ENCODE assay signal across 15 cellular contexts in genomic region chr13:111791131-111791530, GRCh38.
A peak's percentile ranks its signal among the peaks of the same experiment; 100 is the strongest.
DNase-seq lines count a peak whose midpoint lies in the region; ATAC-seq, FAIRE-seq and TF ChIP-seq lines count a peak whose summit lies in the region.
"Had no signal": no experiment of that assay in that cellular context is flagged by ENCODE, and none has a peak within 500 bp of the region (broad histone marks: within the 10 kb centered on the region; RNA-seq: fewer than 3 reads in every experiment).

No MANE protein-coding gene starts in this region.

- ATAC-seq in HepG2 (no peak), right lobe of liver (no peak), HG03439 (IDR thresholded peaks at IDR 0.05; ENCODE audit: unreplicated experiment) (no peak), HG02623 (IDR thresholded peaks at IDR 0.05; ENCODE audit: unreplicated experiment) (no peak), sciatic nerve (no peak)
- ATAC-seq: GM23338 had no signal

- H3K4me2 ChIP-seq in HepG2 (ENCODE audit: low read depth, low read length), result no peak overlapping the region
- H3K4me2 ChIP-seq: GM23338 had no signal

- CTCF ChIA-PET in HepG2 (lab: Yijun Ruan, JAX; ENCODE audit: low intra/inter-chr PET ratio, low total read pairs), result no interaction called here

- H3K79me2 ChIP-seq in HepG2 (ENCODE audit: insufficient read depth, low read length), result no peaks in the 10 kb centered on the region

- no peak for TF ChIP-seq CTCF in HepG2 (CRISPR knock-in tag; IDR thresholded peaks at IDR 0.05)
- no peak for TF ChIP-seq CTCF in right lobe of liver (IDR thresholded peaks at IDR 0.05)
- no peak for TF ChIP-seq CTCF in coronary artery (IDR thresholded peaks at IDR 0.05)
- no peak for TF ChIP-seq CTCF in kidney (IDR thresholded peaks at IDR 0.05; ENCODE audit: borderline replicate concordance, extremely low read depth, insufficient read depth)
- no peak for TF ChIP-seq CTCF in breast epithelium (IDR thresholded peaks at IDR 0.05)

- DNase-seq in HepG2 (ENCODE audit: low spot score) (no peak), right lobe of liver (no peak), coronary artery (ENCODE audit: low spot score) (peak; percentile 21), kidney (peak; percentile 20), breast epithelium (ENCODE audit: low spot score in 2 of 2) (no peak), sciatic nerve (ENCODE audit: low spot score) (no peak)
- DNase-seq: ACHN; C1 segment of cervical spinal cord; Calu3; CD4-positive, alpha-beta T cell; DMS 273 treated with DMSO at 0.1 percent for 48 hours; H9 had no signal

- H2AFZ ChIP-seq in HepG2 (ENCODE audit: low read length), result no peak overlapping the region
- H2AFZ ChIP-seq: GM23338 had no signal

- FAIRE-seq in HepG2 (lab: Jason Lieb, UNC), result no peak
- no peak for FAIRE-seq in kidney (lab: Jason Lieb, UNC)

- H3K9me3 ChIP-seq in HepG2 (ENCODE audit: low read length) (no peaks in the 10 kb centered on the region), right lobe of liver (no peaks in the 10 kb centered on the region), kidney (ENCODE audit: control insufficient read depth in 1 of 2, low read length in 2 of 2) (no peaks in the 10 kb centered on the region), breast epithelium (no peaks in the 10 kb centered on the region)

- H3K4me1 ChIP-seq in HepG2 (ENCODE audit: insufficient read depth, low read length), result no peaks in the 10 kb centered on the region
- H3K4me1 ChIP-seq in right lobe of liver, result no peaks in the 10 kb centered on the region
- H3K4me1 ChIP-seq in kidney (ENCODE audit: control insufficient read depth in 1 of 2, insufficient read depth in 1 of 2, low read depth in 1 of 2, low read length in 2 of 2), result no peaks in the 10 kb centered on the region
- no peaks in the 10 kb centered on the region for H3K4me1 ChIP-seq in breast epithelium

- 28% methylated on average over 3 of the region's 3 CpGs for WGBS in HepG2 (ENCODE audit: low lambda C conversion rate)
- WGBS in right lobe of liver (ENCODE audit: insufficient coverage, low coverage, low lambda C conversion rate, missing lambda C conversion rate), result 80% methylated on average over 1 of the region's 3 CpGs

- in situ Hi-C loops in HepG2 (cut with HindIII; ENCODE audit: extremely low pct_ligation_motif_present, low pct_unique_long_range_greater_than_20kb), result no loop called here

- H3K27ac ChIP-seq in HepG2 (ENCODE audit: extremely low read length, insufficient read depth, low read length) (no peak overlapping the region), right lobe of liver (no peak overlapping the region), coronary artery (no peak overlapping the region), kidney (ENCODE audit: low read depth in 2 of 2, low read length in 2 of 2) (no peak overlapping the region), breast epithelium (no peak overlapping the region)

- no peak for TF ChIP-seq RAD21 in HepG2 (CRISPR knock-in tag; IDR thresholded peaks at IDR 0.05)

- no peaks in the 10 kb centered on the region for H3K36me3 ChIP-seq in HepG2 (replicated peaks in 1 of 2; ENCODE audit: control insufficient read depth in 1 of 2, insufficient read depth in 2 of 2, low read length in 2 of 2)
- no peaks in the 10 kb centered on the region for H3K36me3 ChIP-seq in right lobe of liver
- no peaks in the 10 kb centered on the region for H3K36me3 ChIP-seq in kidney (ENCODE audit: control insufficient read depth in 1 of 2, insufficient read depth in 2 of 2, low read length in 2 of 2)
- H3K36me3 ChIP-seq in breast epithelium, result no peaks in the 10 kb centered on the region

- peaks cover 0 to 10% of the 10 kb centered on the region in 2 experiments; a peak in 1 of 5 replicates for H3K27me3 ChIP-seq in HepG2 (ENCODE audit: control insufficient read depth in 1 of 2, insufficient read depth in 2 of 2, low read length in 2 of 2)
- no peaks in the 10 kb centered on the region for H3K27me3 ChIP-seq in right lobe of liver
- no peaks in the 10 kb centered on the region for H3K27me3 ChIP-seq in breast epithelium

- intact Hi-C loops in HepG2 (cut with micrococcal nuclease; ENCODE audit: unreplicated experiment), result no loop called here
- intact Hi-C loops in right lobe of liver (cut with DNase I), result no loop called here
- intact Hi-C loops in kidney (cut with DNase I), result no loop called here
- intact Hi-C loops in breast epithelium (cut with DNase I; ENCODE audit: low total_unique reads), result no loop called here
- intact Hi-C loops in sciatic nerve (cut with DNase I), result no loop called here

- TF ChIP-seq EP300 in HepG2 (IDR thresholded peaks at IDR 0.05; ENCODE audit: low read depth in 2 of 2, low read length in 2 of 2) (no peak), HepG2 (CRISPR knock-in tag; IDR thresholded peaks at IDR 0.05; ENCODE audit: borderline replicate concordance) (no peak)

- no peaks in the 10 kb centered on the region for H4K20me1 ChIP-seq in HepG2 (ENCODE audit: insufficient read depth, low read length)

- no peak overlapping the region for H3K4me3 ChIP-seq in HepG2 (replicated peaks in 1 of 3; ENCODE audit: insufficient read depth in 1 of 3, low read depth in 2 of 3, low read length in 3 of 3)
- no peak overlapping the region for H3K4me3 ChIP-seq in right lobe of liver
- no peak overlapping the region for H3K4me3 ChIP-seq in coronary artery
- H3K4me3 ChIP-seq in kidney (ENCODE audit: low read length in 2 of 2), result no peak overlapping the region
- H3K4me3 ChIP-seq in breast epithelium, result no peak overlapping the region
- H3K4me3 ChIP-seq: GM23338 had no signal

- BruUV-seq in HepG2 (replicated peaks; lab: Mats Ljungman, UMichigan), result no TSS peak

- POLR2A ChIA-PET in HepG2 (lab: Yijun Ruan, JAX), result no interaction called here

- no peak overlapping the region for H3K9ac ChIP-seq in HepG2 (ENCODE audit: insufficient read depth, low read depth, low read length)
- H3K9ac ChIP-seq in kidney (ENCODE audit: low read length in 2 of 2), result no peak overlapping the region

- TF ChIP-seq POLR2A in HepG2 (IDR thresholded peaks at IDR 0.05; ENCODE audit: insufficient read depth in 1 of 2, low read depth in 2 of 2, low read length in 2 of 2) (no peak), right lobe of liver (IDR thresholded peaks at IDR 0.05) (no peak), breast epithelium (IDR thresholded peaks at IDR 0.05) (no peak)

TF ChIP-seq in HepG2, 621 proteins besides CTCF, POLR2A, EP300 and RAD21:
- no peak for TF ChIP-seq AHR (CRISPR knock-in tag; IDR thresholded peaks at IDR 0.05)
- TF ChIP-seq, protein P1, sequence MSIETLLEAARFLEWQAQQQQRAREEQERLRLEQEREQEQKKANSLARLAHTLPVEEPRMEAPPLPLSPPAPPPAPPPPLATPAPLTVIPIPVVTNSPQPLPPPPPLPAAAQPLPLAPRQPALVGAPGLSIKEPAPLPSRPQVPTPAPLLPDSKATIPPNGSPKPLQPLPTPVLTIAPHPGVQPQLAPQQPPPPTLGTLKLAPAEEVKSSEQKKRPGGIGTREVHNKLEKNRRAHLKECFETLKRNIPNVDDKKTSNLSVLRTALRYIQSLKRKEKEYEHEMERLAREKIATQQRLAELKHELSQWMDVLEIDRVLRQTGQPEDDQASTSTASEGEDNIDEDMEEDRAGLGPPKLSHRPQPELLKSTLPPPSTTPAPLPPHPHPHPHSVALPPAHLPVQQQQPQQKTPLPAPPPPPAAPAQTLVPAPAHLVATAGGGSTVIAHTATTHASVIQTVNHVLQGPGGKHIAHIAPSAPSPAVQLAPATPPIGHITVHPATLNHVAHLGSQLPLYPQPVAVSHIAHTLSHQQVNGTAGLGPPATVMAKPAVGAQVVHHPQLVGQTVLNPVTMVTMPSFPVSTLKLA (IDR thresholded peaks at IDR 0.05), result peak; percentile 95

Comparison
In these comparisons a context has a peak if more than half of its experiments do, and no peak if none do; other contexts are left out.
1. DNase-seq: peak in coronary artery (single experiment) and kidney (single experiment); none in HepG2 (single experiment), right lobe of liver (0 of 3), breast epithelium (0 of 2) and sciatic nerve (single experiment).